In genomic region chr14:81303258-81303935, GRCh38 we compare ENCODE assay signal across 8 cellular contexts.
A peak's percentile ranks its signal among the peaks of the same experiment; 100 is the strongest.
DNase-seq lines count a peak whose midpoint lies in the region; ATAC-seq and TF ChIP-seq lines count a peak whose summit lies in the region.

No MANE protein-coding gene starts in this region.

- DNase-seq in DND-41 (no peak), RWPE1 (ENCODE audit: low spot score) (no peak), erythroblast (lab: John Stamatoyannopoulos, UW) (peak; percentile 81 to 83), HAP-1 (ENCODE audit: low spot score in 2 of 2) (no peak), NCI-H82 treated with DMSO at 0.1 percent for 48 hours (lab: John Stamatoyannopoulos, UW; ENCODE audit: unreplicated experiment) (no peak)
- peak; percentile 34 to 39 for DNase-seq in stimulated activated CD8-positive, alpha-beta memory T cell treated with anti-CD3 and anti-CD28 coated beads, Interleukin-15, amount 100 ng/mL, for 48 hours (ENCODE audit: low read depth in 2 of 2)

- POLR2A ChIA-PET in RWPE1 (lab: Yijun Ruan, JAX; ENCODE audit: low non-redundant PET): no interaction called here

- no peak overlapping the region for H3K27ac ChIP-seq in DND-41 (ENCODE audit: low read length)
- H3K27ac ChIP-seq in RWPE1: peak overlapping the region; percentile 48; the same call in 1 of the 2 replicates

- no peaks in the 10 kb centered on the region for H4K20me1 ChIP-seq in DND-41 (ENCODE audit: insufficient read depth, low read length)

- H3K79me2 ChIP-seq in DND-41 (ENCODE audit: insufficient read depth, low read length): no peaks in the 10 kb centered on the region

- H3K27me3 ChIP-seq in DND-41 (ENCODE audit: insufficient read depth, low read length, poor library complexity): no peaks in the 10 kb centered on the region
- H3K27me3 ChIP-seq in HAP-1 (ENCODE audit: low read depth): no peaks in the 10 kb centered on the region

- H3K4me1 ChIP-seq in DND-41 (ENCODE audit: insufficient read depth, low read length) (no peaks in the 10 kb centered on the region), HAP-1 (peaks cover 4% of the 10 kb centered on the region; the same call in 1 of the 2 replicates)

- no peak for TF ChIP-seq POLR2A in erythroblast (IDR thresholded peaks at IDR 0.05; ENCODE audit: low read length)

- H3K4me2 ChIP-seq in DND-41 (ENCODE audit: insufficient read depth, low read length): no peak overlapping the region

- no peak for TF ChIP-seq CTCF in DND-41 (IDR thresholded peaks at IDR 0.05; ENCODE audit: borderline replicate concordance, extremely low read depth, low read length, poor library complexity, severe bottlenecking)
- no peak for TF ChIP-seq CTCF in RWPE1 (conservative IDR thresholded peaks at IDR 0.05; ENCODE audit: low read depth)

- CTCF ChIA-PET in RWPE1 (lab: Yijun Ruan, JAX): interaction anchor here (0.6 kb wide), 1 partner anchor 67 kb away, joined by 3 read pairs; no protein-coding TSS in a partner anchor

- ATAC-seq in DND-41 (ENCODE audit: insufficient read depth, low read depth) (0 out of 3 replicates have a peak, but pooled peaks have one; percentile 35), GM19467 (IDR thresholded peaks at IDR 0.05; ENCODE audit: unreplicated experiment) (peak; percentile 95), HG03460 (IDR thresholded peaks at IDR 0.05; ENCODE audit: unreplicated experiment) (peak; percentile 91)

- H3K36me3 ChIP-seq in DND-41 (ENCODE audit: insufficient read depth, low read length) (no peaks in the 10 kb centered on the region), HAP-1 (replicated peaks) (no peaks in the 10 kb centered on the region)

- no peak overlapping the region for H3K4me3 ChIP-seq in DND-41 (ENCODE audit: low read depth in 1 of 2, low read length in 2 of 2)
- no peak overlapping the region for H3K4me3 ChIP-seq in HAP-1

- H3K9me3 ChIP-seq in DND-41 (ENCODE audit: insufficient read depth, low read length, severe bottlenecking) (no peaks in the 10 kb centered on the region), HAP-1 (no peaks in the 10 kb centered on the region)

- in situ Hi-C loops in HAP-1 (cut with MboI; ENCODE audit: low sequenced_read_pairs): no loop called here

- H2AFZ ChIP-seq in DND-41 (ENCODE audit: low read depth, low read length): no peak overlapping the region

- H3K9ac ChIP-seq in DND-41 (ENCODE audit: low read depth, low read length): no peak overlapping the region

Comparison
In these comparisons a context has a peak if more than half of its experiments do, and no peak if none do; other contexts are left out.
1. ATAC-seq: peak in every context shown above with its lines; median percentile 95 in GM19467; 91 in HG03460; 35 in DND-41.
2. DNase-seq: peak in erythroblast (2 of 2) and stimulated activated CD8-positive, alpha-beta memory T cell treated with anti-CD3 and anti-CD28 coated beads, Interleukin-15, amount 100 ng/mL, for 48 hours (2 of 2); none in DND-41 (single experiment), RWPE1 (single experiment), HAP-1 (0 of 2) and NCI-H82 treated with DMSO at 0.1 percent for 48 hours (single experiment).